8 cellular contexts compared by ENCODE assay signal in the genomic region with DNA sequence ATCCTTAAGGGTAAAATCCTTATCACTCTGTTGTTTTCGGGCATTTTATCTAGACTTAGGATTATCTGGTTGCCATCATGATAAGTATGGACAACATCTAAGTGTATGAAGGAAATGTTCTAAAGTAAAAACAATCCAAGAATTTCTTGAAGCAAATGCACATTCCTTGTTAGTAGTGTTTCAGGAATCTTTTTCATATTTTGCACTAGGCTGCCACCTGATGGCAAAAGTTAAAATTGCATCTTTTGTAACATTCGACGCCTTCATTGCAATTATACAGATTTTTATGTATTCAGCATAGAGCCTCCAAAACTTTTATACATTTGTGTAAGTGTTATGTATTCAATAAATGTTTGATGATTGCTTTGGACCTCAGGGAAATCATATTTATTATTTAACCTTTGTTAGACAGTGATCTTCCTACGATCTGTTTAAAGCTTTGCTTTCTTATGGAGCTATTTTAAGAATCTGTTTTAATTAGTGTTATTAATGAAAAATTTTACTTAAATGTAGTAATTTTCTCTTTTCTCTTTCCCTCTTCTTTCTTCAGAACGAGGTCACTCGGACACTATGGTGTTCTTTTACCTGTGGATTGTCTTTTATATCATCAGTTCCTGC. TPM values are rescaled to one million over a fixed set of nuclear protein-coding genes. Genes with fewer than 3 reads are reported as not detected.
DNase-seq lines count a peak whose midpoint lies in the region; ATAC-seq and TF ChIP-seq lines count a peak whose summit lies in the region.

No MANE protein-coding gene starts in this region.

- H2AFZ ChIP-seq in neural cell (ENCODE audit: low read depth, low read length), result no peak overlapping the region

- peak; percentile 6 for DNase-seq in activated CD4-positive, alpha-beta T cell treated with anti-CD3 and anti-CD28 coated beads for 48 hours
- DNase-seq in activated CD4-positive, alpha-beta T cell treated with anti-CD3 and anti-CD28 coated beads for 1 hour, result no peak
- DNase-seq in LHCN-M2 (ENCODE audit: low read depth) (peak; percentile 64), SK-MEL-5 (ENCODE audit: low read depth, low spot score) (peak; percentile 70)

- peaks cover 3% of the 10 kb centered on the region for H3K36me3 ChIP-seq in neural cell (ENCODE audit: insufficient read depth, low read length)

- ATAC-seq in esophagus mucosa (peak; percentile 23), HG02798 (IDR thresholded peaks at IDR 0.05; ENCODE audit: poor library complexity, unreplicated experiment) (no peak), HG03565 (IDR thresholded peaks at IDR 0.05; ENCODE audit: unreplicated experiment) (no peak)

- in situ Hi-C loops in SK-MEL-5 (cut with HindIII; ENCODE audit: low pct_unique_long_range_greater_than_20kb, low sequenced_read_pairs), result loop anchor here (25.0 kb wide), 1 partner anchor 351 kb away; a partner anchor contains a TSS

- no peaks in the 10 kb centered on the region for H3F3A ChIP-seq in neural cell (ENCODE audit: insufficient read depth, low read length, poor library complexity, severe bottlenecking)

- H3K9me2 ChIP-seq in neural cell (ENCODE audit: insufficient read depth, low read length), result no peaks in the 10 kb centered on the region

- no peak overlapping the region for H3K4me2 ChIP-seq in neural cell (ENCODE audit: low read length)

- no peak for TF ChIP-seq EP300 in neural cell (conservative IDR thresholded peaks at IDR 0.05; ENCODE audit: poor library complexity, severe bottlenecking)

- H3K4me3 ChIP-seq in neural cell (ENCODE audit: low read length), result no peak overlapping the region

- H3K79me2 ChIP-seq in neural cell (replicated peaks; ENCODE audit: insufficient read depth, low read length), result no peaks in the 10 kb centered on the region

- peak; percentile 87 for TF ChIP-seq CTCF in neural cell (IDR thresholded peaks at IDR 0.05; ENCODE audit: poor library complexity, severe bottlenecking)

- no peak overlapping the region for H3K9ac ChIP-seq in neural cell (ENCODE audit: low read length)

- H3K9me3 ChIP-seq in neural cell (ENCODE audit: low read length), result no peaks in the 10 kb centered on the region

- no peaks in the 10 kb centered on the region for H4K20me1 ChIP-seq in neural cell (ENCODE audit: insufficient read depth)

- H3K27me3 ChIP-seq in neural cell (ENCODE audit: insufficient read depth, low read depth, low read length), result no peaks in the 10 kb centered on the region

- H3K27ac ChIP-seq in neural cell (ENCODE audit: low read length), result no peak overlapping the region

- TF ChIP-seq RAD21 in neural cell (conservative IDR thresholded peaks at IDR 0.05), result peak; percentile 93

TF ChIP-seq in neural cell, 6 proteins besides CTCF, POLR2A, EP300 and RAD21:
- TF ChIP-seq EZH2 (IDR thresholded peaks at IDR 0.05; ENCODE audit: borderline replicate concordance, insufficient read depth, low read length, poor library complexity, severe bottlenecking) (no peak), TAF1 (IDR thresholded peaks at IDR 0.05; ENCODE audit: low read depth) (no peak), SMC3 (conservative IDR thresholded peaks at IDR 0.05; ENCODE audit: poor library complexity) (peak; percentile 96)

RNA-seq across cellular contexts. Expression of a gene that starts 49.4 kb away (rescaled TPM):
- total RNA-seq in LHCN-M2 (2014; rRNA removed) (5.9 and 7.1 TPM in 2 replicates), esophagus mucosa (0.36 TPM)
- polyA plus RNA-seq in LHCN-M2 (2012), result 4.0 TPM
- 0.08 and 0.32 TPM in 2 replicates for total RNA-seq in SK-MEL-5 (2014; rRNA removed; shearing (Covaris generic))
- 0.54 and 1.3 TPM in 2 replicates for polyA plus RNA-seq in SK-MEL-5 (2015; cell fraction: cytosol; rRNA removed)
- polyA plus RNA-seq in SK-MEL-5 (2015; cell fraction: nucleus; rRNA removed), result not detected in 2 replicates
- polyA plus RNA-seq in neural cell, result 0.50 and 1.4 TPM in 2 replicates
- 1.2 and 3.4 TPM in 2 replicates for polyA minus RNA-seq in neural cell
